In genomic region chr3:32569540-32570425, GRCh38 we compare ENCODE assay signal across 8 cellular contexts. TPM values are rescaled to one million over a fixed set of nuclear protein-coding genes. Genes with fewer than 3 reads are reported as not detected.
DNase-seq lines count a peak whose midpoint lies in the region; ATAC-seq, FAIRE-seq and TF ChIP-seq lines count a peak whose summit lies in the region.

No MANE protein-coding gene starts in this region.

- FAIRE-seq in A549 (lab: Jason Lieb, UNC) = no peak

- peak; percentile 24 to 62 for DNase-seq in A549 (ENCODE audit: low read depth in 1 of 2, low spot score in 1 of 2)
- DNase-seq in NCI-H2227 treated with DMSO at 0.1 percent for 48 hours (lab: John Stamatoyannopoulos, UW) = peak; percentile 9
- peak; percentile 29 for DNase-seq in activated T-cell treated with anti-CD3 and anti-CD28 coated beads for 48 hours (ENCODE audit: low read depth)
- DNase-seq in esophagus squamous epithelium (lab: John Stamatoyannopoulos, UW) = no peak
- peak; percentile 53 for DNase-seq in myocyte (ENCODE audit: low read depth)
- peak in 4 of 6 experiments; percentile 20 to 52 (median 36) for DNase-seq in stimulated activated naive CD4-positive, alpha-beta T cell (lab: John Stamatoyannopoulos, UW)

- TF ChIP-seq CTCF in A549 (IDR thresholded peaks at IDR 0.05) = no peak
- peak in 1 of 6 experiments; percentile 14 for TF ChIP-seq CTCF in esophagus squamous epithelium (IDR thresholded peaks at IDR 0.05)

- no peaks in the 10 kb centered on the region for H3K27me3 ChIP-seq in esophagus squamous epithelium

- TF ChIP-seq RAD21 in A549 (conservative IDR thresholded peaks at IDR 0.05 in 1 of 2, IDR thresholded peaks at IDR 0.05 in 1 of 2) = no peak

- H3K27ac ChIP-seq in A549 (peak overlapping the region; percentile 96 to 98), esophagus squamous epithelium (peak overlapping the region; percentile 90 to 98 (median 96))

- TF ChIP-seq POLR2A in A549 (IDR thresholded peaks at IDR 0.05; ENCODE audit: low read length) (no peak), esophagus squamous epithelium (IDR thresholded peaks at IDR 0.05) (no peak)

- POLR2A ChIA-PET in A549 (lab: Yijun Ruan, JAX) = interaction anchor here (0.6 to 1.7 kb wide), 8 partner anchors 24 to 142 kb away, joined by 3 to 5 read pairs (median 3); partner anchors contain the start of genes CMTM6 and CNOT10

- ATAC-seq in A549 (peak; percentile 73 to 86), GM18502 (IDR thresholded peaks at IDR 0.05; ENCODE audit: poor library complexity, unreplicated experiment) (peak; percentile 59), HG02943 (IDR thresholded peaks at IDR 0.05; ENCODE audit: low read depth, unreplicated experiment) (peak; percentile 44)

- 3% methylated on average over 20 of the region's 41 CpGs for WGBS in A549 (ENCODE audit: missing lambda C conversion rate)
- 0 to 2% methylated on average over 14 to 16 of the region's 41 CpGs for WGBS in esophagus squamous epithelium, 2 donors

- H3K9me3 ChIP-seq in A549 = no peaks in the 10 kb centered on the region
- no peaks in the 10 kb centered on the region for H3K9me3 ChIP-seq in esophagus squamous epithelium

- TF ChIP-seq EP300 in A549 (IDR thresholded peaks at IDR 0.05) = no peak

- CTCF ChIA-PET in A549 (lab: Yijun Ruan, JAX) = interaction anchor here (0.7 to 1.7 kb wide), 2 partner anchors 58 to 59 kb away, joined by 3 to 4 read pairs; no protein-coding TSS in a partner anchor

- H3K4me1 ChIP-seq in A549 = peaks cover 28% of the 10 kb centered on the region
- H3K4me1 ChIP-seq in esophagus squamous epithelium = peaks cover 0 to 45% (median 17%) of the 10 kb centered on the region in 3 donors

- intact Hi-C loops in esophagus squamous epithelium (cut with DNase I) = no loop called here

- peaks cover 0 to 14% (median 6%) of the 10 kb centered on the region in 3 donors for H3K36me3 ChIP-seq in esophagus squamous epithelium

- peak overlapping the region; percentile 92 for H3K4me2 ChIP-seq in A549

- H3K4me3 ChIP-seq in A549 = peak overlapping the region; percentile 65
- peak overlapping the region; percentile 69 to 99 (median 92) for H3K4me3 ChIP-seq in esophagus squamous epithelium

TF ChIP-seq in A549, 52 proteins besides CTCF, POLR2A, EP300 and RAD21:
- TF ChIP-seq ZC3H11A (IDR thresholded peaks at IDR 0.05) (no peak), MAX (IDR thresholded peaks at IDR 0.05) (0 out of 2 replicates have a peak, but pooled peaks have one; percentile 14), KDM1A (IDR thresholded peaks at IDR 0.05; ENCODE audit: low read depth) (no peak), POLR2AphosphoS2 (conservative IDR thresholded peaks at IDR 0.05; ENCODE audit: low read length) (no peak), TP53 (CRISPR knock-in tag; IDR thresholded peaks at IDR 0.05) (no peak), RNF2 (IDR thresholded peaks at IDR 0.05; ENCODE audit: borderline replicate concordance, low read depth) (no peak), GATA3 (IDR thresholded peaks at IDR 0.05; ENCODE audit: borderline replicate concordance) (no peak), SREBF2 (IDR thresholded peaks at IDR 0.05) (no peak), NFE2L2 (conservative IDR thresholded peaks at IDR 0.05; ENCODE audit: low read length) (no peak), HES2 (IDR thresholded peaks at IDR 0.05) (no peak), JUN (IDR thresholded peaks at IDR 0.05) (0 out of 5 replicates have a peak, but pooled peaks of 1 of the 2 experiments have one; percentile 15), CHD2 (IDR thresholded peaks at IDR 0.05; ENCODE audit: low read length, partially characterized antibody) (no peak), HOXB5 (CRISPR knock-in tag; IDR thresholded peaks at IDR 0.05) (no peak), MYC (IDR thresholded peaks at IDR 0.05; ENCODE audit: borderline replicate concordance, low read length) (0 out of 2 replicates have a peak, but pooled peaks have one; percentile 6)
- TF ChIP-seq, protein P1, sequence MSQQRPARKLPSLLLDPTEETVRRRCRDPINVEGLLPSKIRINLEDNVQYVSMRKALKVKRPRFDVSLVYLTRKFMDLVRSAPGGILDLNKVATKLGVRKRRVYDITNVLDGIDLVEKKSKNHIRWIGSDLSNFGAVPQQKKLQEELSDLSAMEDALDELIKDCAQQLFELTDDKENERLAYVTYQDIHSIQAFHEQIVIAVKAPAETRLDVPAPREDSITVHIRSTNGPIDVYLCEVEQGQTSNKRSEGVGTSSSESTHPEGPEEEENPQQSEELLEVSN (IDR thresholded peaks at IDR 0.05; ENCODE audit: borderline replicate concordance, low read depth) = no peak

RNA-seq across cellular contexts. Expression of gene DYNC1LI1, which starts 0.9 kb away (rescaled TPM):
- polyA plus RNA-seq in A549 (2011; rRNA removed) = 42.8 and 66.9 TPM in 2 replicates
- polyA plus RNA-seq in A549 (2012; cell fraction: cytosol; rRNA removed) = 17.9 and 20.3 TPM in 2 replicates
- 17.7 and 18.1 TPM in 2 replicates for polyA plus RNA-seq in A549 (2012; cell fraction: nucleus; rRNA removed)
- 42.0 to 45.2 TPM (median 42.6 TPM) in 3 replicates for polyA plus RNA-seq in A549 (2017; fragmentation: RNase III; extraction: RNeasy Plus Mini Kit Qiagen cat#74134 plus additional on column Dnase treatment)
- polyA minus RNA-seq in A549 (2011; rRNA and poly(A)+ RNA removed) = 11.5 and 16.5 TPM in 2 replicates
- total RNA-seq in esophagus squamous epithelium = 10 to 100 TPM; 12.8 to 29.9 (median 24.8) TPM
- total RNA-seq in myocyte = 37.9 and 42.3 TPM in 2 replicates
- 17.6 TPM for polyA plus RNA-seq in myocyte (2012)
